Comparison of ENCODE assay signal across 11 cellular contexts in the genomic region with DNA sequence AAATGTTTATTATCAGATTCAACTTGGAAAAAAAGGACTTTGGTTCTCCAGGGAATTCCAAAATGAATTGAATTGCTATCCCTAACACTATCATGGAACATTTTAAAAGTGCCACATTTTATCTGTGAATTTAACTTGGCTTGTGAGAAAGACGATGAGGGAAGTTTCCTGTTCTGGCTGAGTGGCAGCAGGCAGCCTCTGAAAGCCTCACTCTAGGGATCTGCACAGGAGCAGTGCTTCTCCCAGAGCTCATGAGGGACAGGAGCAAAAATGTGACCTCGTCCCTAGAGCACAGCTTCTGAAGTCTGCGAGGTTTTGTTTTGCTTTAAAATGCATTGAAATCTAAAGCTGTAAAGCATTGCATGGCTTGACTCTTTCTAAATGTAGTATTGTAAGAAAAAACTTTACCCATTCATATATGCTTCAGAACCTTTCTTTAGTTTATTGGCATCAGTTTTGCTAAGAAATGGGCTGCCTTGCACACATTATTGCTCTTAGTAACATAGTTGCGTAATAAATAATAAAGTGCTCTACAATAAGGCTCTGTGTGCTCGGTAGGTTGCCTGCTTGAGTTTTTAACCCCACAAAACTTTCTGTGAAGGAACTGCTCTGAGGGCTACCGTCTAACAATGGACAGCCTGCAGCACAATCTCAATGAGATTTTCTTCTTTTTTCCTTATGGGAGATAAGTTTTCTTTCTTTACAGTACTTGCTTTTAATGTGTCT.
DNase-seq lines count a peak whose midpoint lies in the region; TF ChIP-seq lines count a peak whose summit lies in the region.
"Had no signal": no experiment of that assay in that cellular context is flagged by ENCODE, and none has a peak within 500 bp of the region (broad histone marks: within the 10 kb centered on the region; RNA-seq: fewer than 3 reads in every experiment).

No MANE protein-coding gene starts in this region.

- no peaks in the 10 kb centered on the region for H3K9me3 Mint-ChIP-seq in chondrocyte (ENCODE audit: low read depth)
- H3K9me3 Mint-ChIP-seq in CD4-positive, alpha-beta memory T cell, result no peaks in the 10 kb centered on the region

- no peak for TF ChIP-seq POLR2A in thyroid gland (IDR thresholded peaks at IDR 0.05)

- POLR2A ChIA-PET in GM10248 (lab: Yijun Ruan, JAX) (no interaction called here), RWPE1 (lab: Yijun Ruan, JAX; ENCODE audit: low non-redundant PET) (no interaction called here)
- POLR2A ChIA-PET in CD4-positive, alpha-beta memory T cell (lab: Charles Lee; ENCODE audit: partially characterized antibody), result no interaction called here

- no peak for TF ChIP-seq CTCF in chondrocyte (IDR thresholded peaks at IDR 0.05)
- TF ChIP-seq CTCF in thyroid gland (IDR thresholded peaks at IDR 0.05), result no peak
- no peak for TF ChIP-seq CTCF in GM10248 (IDR thresholded peaks at IDR 0.05; ENCODE audit: control extremely low read depth, extremely low read depth, low read depth, missing control alignments)
- TF ChIP-seq CTCF in RWPE1 (conservative IDR thresholded peaks at IDR 0.05; ENCODE audit: low read depth), result no peak

- DNase-seq in NCI-H2171 treated with DMSO at 0.1 percent for 48 hours (lab: John Stamatoyannopoulos, UW), result peak; percentile 40
- no peak for DNase-seq in NCI-H2171 (lab: John Stamatoyannopoulos, UW)
- DNase-seq in chondrocyte (ENCODE audit: low spot score), result no peak
- DNase-seq in islet precursor cell, result peak; percentile 58
- DNase-seq in thyroid gland, result peak in 1 of 2 donors; percentile 35
- DNase-seq in GM10248 (ENCODE audit: extremely low spot score), result no peak
- no peak for DNase-seq in CD4-positive, alpha-beta memory T cell
- no peak for DNase-seq in RWPE1 (ENCODE audit: low spot score)
- DNase-seq: NCI-H524 treated with DMSO at 0.1 percent for 48 hours; stimulated activated CD4-positive, alpha-beta T cell treated with anti-CD3 and anti-CD28 coated beads, Interleukin-4, amount 100 ng/mL, for 4 hours; trophoblast cell had no signal

- peaks cover 27% of the 10 kb centered on the region for H3K4me1 Mint-ChIP-seq in chondrocyte (ENCODE audit: low read depth)
- H3K4me1 Mint-ChIP-seq in CD4-positive, alpha-beta memory T cell, result peaks cover 3 to 4% (median 3%) of the 10 kb centered on the region in 4 donors

- WGBS in thyroid gland, 2 donors, result 20 to 24% methylated on average over 6 of the region's 6 CpGs

- CTCF ChIA-PET in GM10248 (lab: Yijun Ruan, JAX) (interaction anchor here (1.0 to 7.0 kb wide), 9 partner anchors 8 to 287 kb away, joined by 3 to 92 read pairs (median 4); no protein-coding TSS in a partner anchor), RWPE1 (lab: Yijun Ruan, JAX) (interaction anchor here (0.6 to 0.9 kb wide), 3 partner anchors 192 to 525 kb away, joined by 3 to 4 read pairs (median 4); no protein-coding TSS in a partner anchor)
- CTCF ChIA-PET in CD4-positive, alpha-beta memory T cell (lab: Charles Lee; ENCODE audit: partially characterized antibody), result interaction anchor here (0.8 to 15.0 kb wide), 5 partner anchors 8 to 1123 kb away, joined by 3 to 360 read pairs (median 6); no protein-coding TSS in a partner anchor

- H3K36me3 Mint-ChIP-seq in chondrocyte (ENCODE audit: low read depth), result peaks cover 5% of the 10 kb centered on the region
- H3K36me3 Mint-ChIP-seq in CD4-positive, alpha-beta memory T cell, result no peaks in the 10 kb centered on the region

- peaks cover 12 to 16% of the 10 kb centered on the region in 2 donors for H3K4me1 ChIP-seq in thyroid gland
- no peaks in the 10 kb centered on the region for H3K4me1 ChIP-seq in CD4-positive, alpha-beta memory T cell (ENCODE audit: insufficient read depth, low read length)

- H3K27me3 Mint-ChIP-seq in chondrocyte (ENCODE audit: low read depth), result no peaks in the 10 kb centered on the region
- no peaks in the 10 kb centered on the region for H3K27me3 Mint-ChIP-seq in CD4-positive, alpha-beta memory T cell

- H3K36me3 ChIP-seq in thyroid gland, result no peaks in the 10 kb centered on the region
- H3K36me3 ChIP-seq in CD4-positive, alpha-beta memory T cell (ENCODE audit: insufficient read depth, low read length), result no peaks in the 10 kb centered on the region

- no peaks in the 10 kb centered on the region for H3K27me3 ChIP-seq in thyroid gland
- H3K27me3 ChIP-seq in CD4-positive, alpha-beta memory T cell (ENCODE audit: insufficient read depth, low read length), result no peaks in the 10 kb centered on the region

- no peak overlapping the region for H3K4me3 ChIP-seq in thyroid gland (replicated peaks in 1 of 3)
- no peak overlapping the region for H3K4me3 ChIP-seq in CD4-positive, alpha-beta memory T cell (ENCODE audit: low read length in 2 of 2)

- H3K4me3 Mint-ChIP-seq in chondrocyte (ENCODE audit: unreplicated experiment), result peak overlapping the region; percentile 26
- peak overlapping the region in 2 of 8 donors; percentile 3 to 56 for H3K4me3 Mint-ChIP-seq in CD4-positive, alpha-beta memory T cell

- no peaks in the 10 kb centered on the region for H3K9me3 ChIP-seq in thyroid gland
- no peaks in the 10 kb centered on the region for H3K9me3 ChIP-seq in CD4-positive, alpha-beta memory T cell (ENCODE audit: control insufficient read depth in 1 of 2, low read length in 2 of 2)

- peak overlapping the region; percentile 35 for H3K27ac Mint-ChIP-seq in chondrocyte (ENCODE audit: unreplicated experiment)
- peak overlapping the region in 3 of 7 donors; percentile 32 to 85 (median 60) for H3K27ac Mint-ChIP-seq in CD4-positive, alpha-beta memory T cell

- intact Hi-C loops in thyroid gland (cut with DNase I), result loop anchor here (10.0 kb wide), 1 partner anchor 144 kb away; the partner anchor contains the start of gene MAP3K20
- intact Hi-C loops in CD4-positive, alpha-beta memory T cell (cut with micrococcal nuclease), result loop anchor here (10.0 kb wide), 1 partner anchor 1126 kb away; no protein-coding TSS in a partner anchor

- peak overlapping the region in 2 of 3 donors; percentile 13 to 25 for H3K27ac ChIP-seq in thyroid gland
- H3K27ac ChIP-seq in CD4-positive, alpha-beta memory T cell (ENCODE audit: low read depth, low read length), result no peak overlapping the region
- H3K27ac ChIP-seq in RWPE1, result no peak overlapping the region

Comparison
In these comparisons a context has a peak if more than half of its experiments do, and no peak if none do; other contexts are left out.
1. DNase-seq: peak in NCI-H2171 treated with DMSO at 0.1 percent for 48 hours (single experiment) and islet precursor cell (single experiment); none in NCI-H2171 (single experiment), chondrocyte (single experiment), GM10248 (single experiment), CD4-positive, alpha-beta memory T cell (0 of 5) and RWPE1 (single experiment).
2. H3K27ac ChIP-seq: peak in thyroid gland (2 of 3); none in CD4-positive, alpha-beta memory T cell (single experiment) and RWPE1 (single experiment).